Comparison of ENCODE assay signal across 8 cellular contexts in genomic region chr1:55428944-55429931, GRCh38.
DNase-seq lines count a peak whose midpoint lies in the region; ATAC-seq and TF ChIP-seq lines count a peak whose summit lies in the region.

No MANE protein-coding gene starts in this region.

- no peak overlapping the region for H3K9ac ChIP-seq in fibroblast of lung (ENCODE audit: insufficient read depth, low read length)

- peak; percentile 97 for DNase-seq in BJ (ENCODE audit: low read depth)
- DNase-seq in Panc1 (ENCODE audit: low read depth, low spot score), result peak; percentile 100
- DNase-seq in fibroblast of lung (ENCODE audit: low read depth in 2 of 2), result peak; percentile 98 to 100
- DNase-seq in non-pigmented ciliary epithelial cell (ENCODE audit: low read depth), result peak; percentile 99
- DNase-seq in HAP-1 (ENCODE audit: low spot score in 2 of 2), result no peak
- DNase-seq in NCI-H2081 treated with DMSO at 0.1 percent for 48 hours (lab: John Stamatoyannopoulos, UW), result no peak

- no peak overlapping the region for H3K4me3 ChIP-seq in BJ (ENCODE audit: low read depth, low read length)
- no peak overlapping the region for H3K4me3 ChIP-seq in Panc1 (ENCODE audit: low read depth in 2 of 2, low read length in 2 of 2)
- H3K4me3 ChIP-seq in fibroblast of lung (replicated peaks in 1 of 4; ENCODE audit: control extremely low read depth in 1 of 4, insufficient read depth in 1 of 4, low read depth in 3 of 4, low read length in 4 of 4), result no peak overlapping the region
- no peak overlapping the region for H3K4me3 ChIP-seq in HAP-1

- H3K4me1 ChIP-seq in Panc1 (ENCODE audit: control insufficient read depth, insufficient read depth, low read length) (peaks cover 21% of the 10 kb centered on the region), fibroblast of lung (ENCODE audit: control insufficient read depth, extremely low read depth, insufficient read depth, low read length) (peaks cover 38% of the 10 kb centered on the region), HAP-1 (no peaks in the 10 kb centered on the region)

- no TSS peak for BruUV-seq in Panc1 (replicated peaks; lab: Mats Ljungman, UMichigan)

- H3K9me3 ChIP-seq in Panc1 (ENCODE audit: control insufficient read depth, insufficient read depth, low read depth, low read length), result no peaks in the 10 kb centered on the region
- no peaks in the 10 kb centered on the region for H3K9me3 ChIP-seq in fibroblast of lung (ENCODE audit: control insufficient read depth, insufficient read depth, low read depth, low read length)
- no peaks in the 10 kb centered on the region for H3K9me3 ChIP-seq in HAP-1

- H3K36me3 ChIP-seq in BJ (ENCODE audit: control insufficient read depth, insufficient read depth, low read length), result no peaks in the 10 kb centered on the region
- no peaks in the 10 kb centered on the region for H3K36me3 ChIP-seq in Panc1 (ENCODE audit: control insufficient read depth, insufficient read depth, low read length)
- no peaks in the 10 kb centered on the region for H3K36me3 ChIP-seq in fibroblast of lung (ENCODE audit: control insufficient read depth, insufficient read depth, low read length)
- H3K36me3 ChIP-seq in HAP-1 (replicated peaks), result no peaks in the 10 kb centered on the region

- no peak overlapping the region for H2AFZ ChIP-seq in fibroblast of lung (ENCODE audit: low read length)

- in situ Hi-C loops in Panc1 (cut with HindIII; ENCODE audit: low pct_unique_long_range_greater_than_20kb, low sequenced_read_pairs) (no loop called here), HAP-1 (cut with MboI; ENCODE audit: low sequenced_read_pairs) (no loop called here)

- CTCF ChIA-PET in BJ (lab: Yijun Ruan, JAX) (interaction anchor here (0.6 to 5.5 kb wide), 4 partner anchors 14 to 287 kb away, joined by 3 to 25 read pairs (median 3); no protein-coding TSS in a partner anchor), Panc1 (lab: Charles Lee) (no interaction called here)

- H3K4me2 ChIP-seq in fibroblast of lung (ENCODE audit: extremely low read depth, insufficient read depth, low read length), result no peak overlapping the region

- ATAC-seq in Panc1 (peak; percentile 97), GM21529 (IDR thresholded peaks at IDR 0.05; ENCODE audit: unreplicated experiment) (no peak), GM18519 (IDR thresholded peaks at IDR 0.05; ENCODE audit: low FRiP score, unreplicated experiment) (no peak)

- peak overlapping the region; percentile 93 for H3K27ac ChIP-seq in Panc1 (ENCODE audit: low read length)
- peak overlapping the region; percentile 97 for H3K27ac ChIP-seq in fibroblast of lung (ENCODE audit: insufficient read depth, low read length)

- TF ChIP-seq CTCF in BJ (IDR thresholded peaks at IDR 0.05; ENCODE audit: insufficient read depth, low read depth, low read length) (no peak), Panc1 (IDR thresholded peaks at IDR 0.05) (no peak), fibroblast of lung (conservative IDR thresholded peaks at IDR 0.05 in 1 of 2, IDR thresholded peaks at IDR 0.05 in 1 of 2; ENCODE audit: low read depth in 1 of 2, low read length in 2 of 2) (no peak)

- intact Hi-C loops in Panc1 (cut with micrococcal nuclease; ENCODE audit: unreplicated experiment), result no loop called here

- H3K27me3 ChIP-seq in BJ (ENCODE audit: control insufficient read depth, insufficient read depth, low read length) (no peaks in the 10 kb centered on the region), Panc1 (ENCODE audit: control insufficient read depth, insufficient read depth, low read length) (no peaks in the 10 kb centered on the region), fibroblast of lung (ENCODE audit: control insufficient read depth, insufficient read depth, low read length) (no peaks in the 10 kb centered on the region), HAP-1 (ENCODE audit: low read depth) (0 out of 2 replicates have a peak, but pooled peaks cover 2% of the 10 kb centered on the region)

- POLR2A ChIA-PET in BJ (lab: Charles Lee) (interaction anchor here (0.7 kb wide), 1 partner anchor 1059 kb away, joined by 3 read pairs; no protein-coding TSS in a partner anchor), Panc1 (lab: Charles Lee) (interaction anchor here (0.5 kb wide), 2 partner anchors 54 to 61 kb away, joined by 3 read pairs; no protein-coding TSS in a partner anchor)

- no peaks in the 10 kb centered on the region for H3K79me2 ChIP-seq in fibroblast of lung (ENCODE audit: control insufficient read depth, insufficient read depth, low read length)

- H4K20me1 ChIP-seq in fibroblast of lung (ENCODE audit: control insufficient read depth, extremely low read depth, insufficient read depth, low read length), result no peaks in the 10 kb centered on the region

Comparison
In these comparisons a context has a peak if more than half of its experiments do, and no peak if none do; other contexts are left out.
1. DNase-seq: peak in BJ (single experiment), Panc1 (single experiment), fibroblast of lung (2 of 2) and non-pigmented ciliary epithelial cell (single experiment); none in HAP-1 (0 of 2) and NCI-H2081 treated with DMSO at 0.1 percent for 48 hours (single experiment).